16 cellular contexts compared by ENCODE assay signal in genomic region chr3:46222435-46223161, GRCh38. TPM values are rescaled to one million over a fixed set of nuclear protein-coding genes. Genes with fewer than 3 reads are reported as not detected.
A peak's percentile ranks its signal among the peaks of the same experiment; 100 is the strongest.
DNase-seq lines count a peak whose midpoint lies in the region; ATAC-seq and TF ChIP-seq lines count a peak whose summit lies in the region.
"Had no signal": no experiment of that assay in that cellular context is flagged by ENCODE, and none has a peak within 500 bp of the region (broad histone marks: within the 10 kb centered on the region; RNA-seq: fewer than 3 reads in every experiment).

No MANE protein-coding gene starts in this region.

- no peaks in the 10 kb centered on the region for H3K36me3 ChIP-seq in OCI-LY3 (replicated peaks; ENCODE audit: low read depth, low read length)

- no peaks in the 10 kb centered on the region for H3K79me2 ChIP-seq in OCI-LY3 (ENCODE audit: low read length)

- H3K27me3 ChIP-seq in OCI-LY3 (ENCODE audit: low read depth, low read length): peaks cover 34% of the 10 kb centered on the region
- H3K27me3 ChIP-seq: testis had no signal

- peak; percentile 39 for TF ChIP-seq CTCF in OCI-LY3 (IDR thresholded peaks at IDR 0.05; ENCODE audit: low read depth, low read length)

- H2AFZ ChIP-seq in OCI-LY3 (ENCODE audit: low read depth, low read length): 0 out of 2 replicates have a peak overlapping the region, but pooled peaks have one; percentile 3

- H3K4me3 ChIP-seq in OCI-LY3 (ENCODE audit: low read length): peak overlapping the region; percentile 25
- H3K4me3 ChIP-seq: testis had no signal

- H3K4me1 Mint-ChIP-seq in IgD-negative memory B cell: peaks cover 32 to 42% (median 32%) of the 10 kb centered on the region in 3 donors
- peaks cover 0 to 1% of the 10 kb centered on the region in 2 donors for H3K4me1 Mint-ChIP-seq in effector memory CD8-positive, alpha-beta T cell (ENCODE audit: low read depth in 2 of 2)

- H3K27me3 Mint-ChIP-seq in IgD-negative memory B cell: no peaks in the 10 kb centered on the region
- H3K27me3 Mint-ChIP-seq in effector memory CD8-positive, alpha-beta T cell: no peaks in the 10 kb centered on the region
- H3K27me3 Mint-ChIP-seq: CD4-positive, CD25-positive, alpha-beta regulatory T cell had no signal

- H3K36me3 Mint-ChIP-seq in IgD-negative memory B cell: no peaks in the 10 kb centered on the region
- peaks cover 3% of the 10 kb centered on the region for H3K36me3 Mint-ChIP-seq in effector memory CD8-positive, alpha-beta T cell (ENCODE audit: insufficient read depth)
- H3K36me3 Mint-ChIP-seq: CD4-positive, CD25-positive, alpha-beta regulatory T cell had no signal

- peaks cover 0 to 4% (median 3%) of the 10 kb centered on the region in 3 donors for H3K9me3 Mint-ChIP-seq in IgD-negative memory B cell
- H3K9me3 Mint-ChIP-seq in effector memory CD8-positive, alpha-beta T cell: no peaks in the 10 kb centered on the region

- no peak overlapping the region for H3K27ac ChIP-seq in OCI-LY3 (ENCODE audit: low read length)
- H3K27ac ChIP-seq: testis had no signal

- no peaks in the 10 kb centered on the region for H4K20me1 ChIP-seq in OCI-LY3 (ENCODE audit: insufficient read depth, low read length)

- peaks cover 4% of the 10 kb centered on the region; the same call in 1 of the 2 replicates for H3K9me3 ChIP-seq in OCI-LY3 (ENCODE audit: insufficient read depth, low read length)
- H3K9me3 ChIP-seq: testis had no signal

- peak overlapping the region in 3 of 4 donors; percentile 27 to 79 (median 56) for H3K4me3 Mint-ChIP-seq in IgD-negative memory B cell
- H3K4me3 Mint-ChIP-seq in effector memory CD8-positive, alpha-beta T cell: no peak overlapping the region
- H3K4me3 Mint-ChIP-seq: activated CD4-positive, alpha-beta T cell treated with anti-CD3 and anti-CD28 coated beads, Interleukin-2, amount 10 ng/mL, durations not matched to agents 24 days and 14 days; CD4-positive, CD25-positive, alpha-beta regulatory T cell; T-helper 1 cell treated with Interleukin-12 subunit alpha and Interleukin-12 subunit beta and Interleukin-4 antibody, amounts not matched to agents 30 μg/mL and 1 μg/mL, for 36 hours had no signal

- ATAC-seq in effector memory CD8-positive, alpha-beta T cell (replicated peaks): peak; percentile 29
- peak; percentile 56 for ATAC-seq in sciatic nerve

- no peak for DNase-seq in effector memory CD8-positive, alpha-beta T cell
- DNase-seq in sciatic nerve (ENCODE audit: low spot score): no peak
- no peak for DNase-seq in NCI-H510A (lab: John Stamatoyannopoulos, UW)
- DNase-seq in germinal center (ENCODE audit: low spot score): no peak
- DNase-seq in EL: no peak
- DNase-seq: activated CD4-positive, alpha-beta T cell treated with anti-CD3 and anti-CD28 coated beads, Interleukin-2, amount 10 ng/mL, durations not matched to agents 24 days and 14 days; activated T-cell treated with anti-CD3 and anti-CD28 coated beads, Interleukin-2, amount 50 U/mL, for 48 hours; caudate nucleus; CD4-positive, CD25-positive, alpha-beta regulatory T cell; NCI-H1092 treated with DMSO at 0.1 percent for 48 hours; NCI-H2227 treated with DMSO at 0.1 percent for 48 hours; testis had no signal

- H3K9ac ChIP-seq in OCI-LY3 (ENCODE audit: low read length): 0 out of 2 replicates have a peak overlapping the region, but pooled peaks have one; percentile 2

- H3K27ac Mint-ChIP-seq in IgD-negative memory B cell: peak overlapping the region; percentile 1 to 65 (median 7)
- H3K27ac Mint-ChIP-seq in effector memory CD8-positive, alpha-beta T cell: no peak overlapping the region
- H3K27ac Mint-ChIP-seq: activated CD4-positive, alpha-beta T cell treated with anti-CD3 and anti-CD28 coated beads, Interleukin-2, amount 10 ng/mL, durations not matched to agents 24 days and 14 days had no signal

- H3K4me2 ChIP-seq in OCI-LY3 (ENCODE audit: low read length): peak overlapping the region; percentile 53

- H3K4me1 ChIP-seq in OCI-LY3 (ENCODE audit: low read length): peaks cover 33% of the 10 kb centered on the region
- H3K4me1 ChIP-seq: testis had no signal

- intact Hi-C loops in sciatic nerve (cut with DNase I): no loop called here

RNA-seq across cellular contexts. Expression of gene CCR1, which starts 14.5 kb away (rescaled TPM):
- 5.8 TPM for polyA plus RNA-seq in IgD-negative memory B cell
- total RNA-seq in sciatic nerve: 16.5 TPM

RNA-seq across cellular contexts. Expression of gene CCR3, which starts 19.7 kb away (rescaled TPM):
- 0.15 TPM for polyA plus RNA-seq in IgD-negative memory B cell
- not detected for total RNA-seq in sciatic nerve
- total RNA-seq: activated CD4-positive, alpha-beta T cell treated with anti-CD3 and anti-CD28 coated beads, Interleukin-2, amount 10 ng/mL, durations not matched to agents 24 days and 14 days; posterior vena cava; testis had no signal

Comparison
In these comparisons a context has a peak if more than half of its experiments do, and no peak if none do; other contexts are left out.
1. H3K27ac Mint-ChIP-seq: peak in IgD-negative memory B cell (3 of 3); none in effector memory CD8-positive, alpha-beta T cell (0 of 2).
2. H3K4me3 Mint-ChIP-seq: peak in IgD-negative memory B cell (3 of 4); none in effector memory CD8-positive, alpha-beta T cell (0 of 2).